8 cellular contexts compared by ENCODE assay signal in the genomic region with DNA sequence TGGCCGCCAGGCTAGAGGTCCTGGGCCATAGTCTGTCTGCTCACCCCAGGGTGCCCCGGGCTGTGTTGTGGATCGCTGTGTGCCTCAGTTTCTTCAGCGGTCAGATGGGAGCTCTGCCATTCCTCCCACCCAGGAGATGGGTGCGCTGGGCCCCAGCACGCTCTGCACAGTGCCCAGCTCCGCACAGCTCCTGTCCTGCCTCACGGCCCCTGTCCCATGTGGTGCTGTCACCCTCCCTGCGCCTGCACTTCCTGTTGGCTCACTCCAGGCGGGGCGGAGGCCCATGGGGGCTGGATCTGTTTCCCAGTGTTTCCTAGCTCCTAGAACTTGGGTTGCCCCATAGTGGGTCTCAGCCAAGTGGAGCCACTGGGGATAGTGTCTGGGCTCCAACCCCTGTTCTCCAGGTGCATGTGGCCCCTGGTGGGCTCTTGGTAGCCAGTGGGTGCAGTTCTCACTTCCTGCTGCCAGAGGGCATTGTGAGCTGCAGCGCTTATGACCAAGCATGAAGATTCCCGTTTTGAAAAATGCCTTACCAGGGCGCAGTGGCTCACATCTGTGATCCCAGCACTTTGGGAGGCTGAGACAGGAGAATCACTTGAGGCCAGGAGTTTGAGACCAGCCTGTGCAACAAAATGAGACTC.
DNase-seq lines count a peak whose midpoint lies in the region; ATAC-seq lines count a peak whose summit lies in the region.

No MANE protein-coding gene starts in this region.

- H3K4me2 ChIP-seq in Karpas-422 (ENCODE audit: low read depth, low read length, poor library complexity, severe bottlenecking) = no peak overlapping the region

- DNase-seq in NCI-H2171 treated with DMSO at 0.1 percent for 48 hours (lab: John Stamatoyannopoulos, UW) (peak; percentile 25), NCI-H2171 (lab: John Stamatoyannopoulos, UW) (no peak), Karpas-422 (peak; percentile 82), T47D (ENCODE audit: low read depth in 1 of 2, low spot score in 1 of 2) (peak; percentile 32 to 51), midbrain (lab: John Stamatoyannopoulos, UW) (peak; percentile 1)
- DNase-seq in activated effector memory CD4-positive, alpha-beta T cell treated with Interleukin-2 at 50 U/mL for 16 hours = no peak
- no peak for DNase-seq in natural killer cell treated with Interleukin-12 subunit alpha and Interleukin-12 subunit beta and Interleukin-15 and Interleukin-18, amount 100 ng/mL, for 72 hours (ENCODE audit: low spot score)

- no peaks in the 10 kb centered on the region for H3K36me3 ChIP-seq in Karpas-422 (ENCODE audit: insufficient read depth, low read length)

- H3K4me3 ChIP-seq in Karpas-422 (ENCODE audit: low read length) = no peak overlapping the region

- no peaks in the 10 kb centered on the region for H3K36me3 Mint-ChIP-seq in natural killer cell treated with Interleukin-12 subunit alpha and Interleukin-12 subunit beta and Interleukin-15 and Interleukin-18, amount 100 ng/mL, for 72 hours

- H3K9ac ChIP-seq in Karpas-422 (ENCODE audit: low read length) = no peak overlapping the region

- in situ Hi-C loops in T47D (cut with HindIII; ENCODE audit: low pct_unique_long_range_greater_than_20kb, low sequenced_read_pairs) = no loop called here

- H3K4me3 Mint-ChIP-seq in natural killer cell treated with Interleukin-12 subunit alpha and Interleukin-12 subunit beta and Interleukin-15 and Interleukin-18, amount 100 ng/mL, for 72 hours = no peak overlapping the region

- no peaks in the 10 kb centered on the region for H3K27me3 ChIP-seq in Karpas-422 (ENCODE audit: low read length)

- H3K4me1 Mint-ChIP-seq in natural killer cell treated with Interleukin-12 subunit alpha and Interleukin-12 subunit beta and Interleukin-15 and Interleukin-18, amount 100 ng/mL, for 72 hours (ENCODE audit: low read depth in 2 of 2) = peaks cover 0 to 15% of the 10 kb centered on the region in 2 donors

- H3K27ac ChIP-seq in Karpas-422 (ENCODE audit: low read length) = no peak overlapping the region

- H3K9me3 ChIP-seq in Karpas-422 (ENCODE audit: low read length) = no peaks in the 10 kb centered on the region

- no peak overlapping the region for H2AFZ ChIP-seq in Karpas-422 (ENCODE audit: low read length)

- H3K9me3 Mint-ChIP-seq in natural killer cell treated with Interleukin-12 subunit alpha and Interleukin-12 subunit beta and Interleukin-15 and Interleukin-18, amount 100 ng/mL, for 72 hours = no peaks in the 10 kb centered on the region

- H3K9me2 ChIP-seq in Karpas-422 (replicated peaks; ENCODE audit: insufficient read depth, low read length) = no peaks in the 10 kb centered on the region

- peaks cover 3% of the 10 kb centered on the region; the same call in 1 of the 2 replicates for H3K4me1 ChIP-seq in Karpas-422 (ENCODE audit: low read length)

- no peak for ATAC-seq in GM19463 (IDR thresholded peaks at IDR 0.05; ENCODE audit: unreplicated experiment)
- ATAC-seq in natural killer cell treated with Interleukin-12 subunit alpha and Interleukin-12 subunit beta and Interleukin-15 and Interleukin-18, amount 100 ng/mL, for 72 hours = no peak

- no peaks in the 10 kb centered on the region for H3K79me2 ChIP-seq in Karpas-422 (ENCODE audit: low read length)

- H3K27ac Mint-ChIP-seq in natural killer cell treated with Interleukin-12 subunit alpha and Interleukin-12 subunit beta and Interleukin-15 and Interleukin-18, amount 100 ng/mL, for 72 hours = no peak overlapping the region

- H4K20me1 ChIP-seq in Karpas-422 (ENCODE audit: insufficient read depth, low read depth, low read length) = no peaks in the 10 kb centered on the region

- no peaks in the 10 kb centered on the region for H3K27me3 Mint-ChIP-seq in natural killer cell treated with Interleukin-12 subunit alpha and Interleukin-12 subunit beta and Interleukin-15 and Interleukin-18, amount 100 ng/mL, for 72 hours

Comparison
In these comparisons a context has a peak if more than half of its experiments do, and no peak if none do; other contexts are left out.
1. DNase-seq: peak in NCI-H2171 treated with DMSO at 0.1 percent for 48 hours (single experiment), Karpas-422 (single experiment), T47D (2 of 2) and midbrain (single experiment); none in NCI-H2171 (single experiment), activated effector memory CD4-positive, alpha-beta T cell treated with Interleukin-2 at 50 U/mL for 16 hours (single experiment) and natural killer cell treated with Interleukin-12 subunit alpha and Interleukin-12 subunit beta and Interleukin-15 and Interleukin-18, amount 100 ng/mL, for 72 hours (single experiment).